15 cellular contexts compared by ENCODE assay signal in genomic region chr2:45329045-45329677, GRCh38.
DNase-seq lines count a peak whose midpoint lies in the region; ATAC-seq and TF ChIP-seq lines count a peak whose summit lies in the region.
"Had no signal": no experiment of that assay in that cellular context is flagged by ENCODE, and none has a peak within 500 bp of the region (broad histone marks: within the 10 kb centered on the region; RNA-seq: fewer than 3 reads in every experiment).

No MANE protein-coding gene starts in this region.

- TF ChIP-seq CTCF in choroid plexus epithelial cell (conservative IDR thresholded peaks at IDR 0.05; ENCODE audit: low read depth, low read length) (no peak), retinal pigment epithelial cell (conservative IDR thresholded peaks at IDR 0.05; ENCODE audit: low read depth, low read length) (peak; percentile 28)

- DNase-seq in NCI-H82 (lab: John Stamatoyannopoulos, UW) (peak; percentile 24), NCI-H82 treated with DMSO at 0.1 percent for 48 hours (lab: John Stamatoyannopoulos, UW; ENCODE audit: unreplicated experiment) (no peak), NCI-H1694 treated with DMSO at 0.1 percent for 48 hours (lab: John Stamatoyannopoulos, UW) (peak; percentile 37), choroid plexus epithelial cell (ENCODE audit: low read depth) (peak; percentile 48), retinal pigment epithelial cell (ENCODE audit: low read depth) (peak; percentile 19), cerebellar cortex (ENCODE audit: low spot score) (no peak)
- DNase-seq in stimulated activated CD4-positive, alpha-beta T cell treated with anti-CD3 and anti-CD28 coated beads, Interleukin-12 subunit alpha, Interleukin-12 subunit beta, amount 100 ng/mL, for 4 hours = no peak
- DNase-seq: activated CD8-positive, alpha-beta memory T cell treated with anti-CD3 and anti-CD28 coated beads for 24 hours; NCI-H1417 treated with DMSO at 0.1 percent for 48 hours; stimulated activated naive B cell treated with anti-CD40 and anti-IgM and Interleukin-4, amounts not matched to agents 10 μg/mL and 1 μg/mL and 100 μg/mL, for 72 hours had no signal

- no peak for ATAC-seq in GM18870 (IDR thresholded peaks at IDR 0.05; ENCODE audit: unreplicated experiment)
- ATAC-seq: body of pancreas; gastroesophageal sphincter; GM12878; stimulated activated naive B cell treated with anti-CD40 and anti-IgM and Interleukin-4, amounts not matched to agents 10 μg/mL and 1 μg/mL and 100 μg/mL, for 72 hours had no signal

- no peak overlapping the region for H3K4me3 ChIP-seq in choroid plexus epithelial cell (ENCODE audit: low read depth, low read length)
- no peak overlapping the region for H3K4me3 ChIP-seq in retinal pigment epithelial cell (ENCODE audit: low read length)
- H3K4me3 ChIP-seq: body of pancreas, gastroesophageal sphincter, GM12878, SK-N-MC had no signal

Comparison
In these comparisons a context has a peak if more than half of its experiments do, and no peak if none do; other contexts are left out.
1. DNase-seq: peak in NCI-H82 (single experiment), NCI-H1694 treated with DMSO at 0.1 percent for 48 hours (single experiment), choroid plexus epithelial cell (single experiment) and retinal pigment epithelial cell (single experiment); none in NCI-H82 treated with DMSO at 0.1 percent for 48 hours (single experiment), cerebellar cortex (single experiment) and stimulated activated CD4-positive, alpha-beta T cell treated with anti-CD3 and anti-CD28 coated beads, Interleukin-12 subunit alpha, Interleukin-12 subunit beta, amount 100 ng/mL, for 4 hours (single experiment).